1 cellular context compared by ENCODE assay signal in genomic region chr5:79990598-79991507, GRCh38.
TF ChIP-seq lines count a peak whose summit lies in the region.

MTX3 (minus strand) TSS chr5:79991262; CDS start chr5:79991238, 24 bp downstream.

TF ChIP-seq in HepG2, 621 proteins besides CTCF, POLR2A, EP300 and RAD21 (continued from another document and continues in another):
- TF ChIP-seq ZNF646 (CRISPR knock-in tag; IDR thresholded peaks at IDR 0.05): no peak
- TF ChIP-seq THRA (CRISPR knock-in tag; IDR thresholded peaks at IDR 0.05; ENCODE audit: borderline replicate concordance): no peak
- peak; percentile 87 for TF ChIP-seq ZNF784 (CRISPR knock-in tag; IDR thresholded peaks at IDR 0.05; ENCODE audit: borderline replicate concordance)
- TF ChIP-seq CENPBD1 (CRISPR knock-in tag; IDR thresholded peaks at IDR 0.05; ENCODE audit: borderline replicate concordance, low read depth): no peak
- no peak for TF ChIP-seq ZFP1 (CRISPR knock-in tag; IDR thresholded peaks at IDR 0.05)
- no peak for TF ChIP-seq ZNF704 (CRISPR knock-in tag; IDR thresholded peaks at IDR 0.05; ENCODE audit: borderline replicate concordance)
- peak; percentile 10; the same call in 1 of the 2 replicates for TF ChIP-seq ZNF205 (CRISPR knock-in tag; IDR thresholded peaks at IDR 0.05)
- TF ChIP-seq KLF13 (CRISPR knock-in tag; IDR thresholded peaks at IDR 0.05): 0 out of 2 replicates have a peak, but pooled peaks have one; percentile 36
- TF ChIP-seq ZNF543 (CRISPR knock-in tag; IDR thresholded peaks at IDR 0.05): no peak
- peak; percentile 45; the same call in 1 of the 2 replicates for TF ChIP-seq ZNF749 (CRISPR knock-in tag; IDR thresholded peaks at IDR 0.05; ENCODE audit: borderline replicate concordance)
- TF ChIP-seq ZBTB38 (CRISPR knock-in tag; IDR thresholded peaks at IDR 0.05): peak; percentile 82
- TF ChIP-seq MTF2 (CRISPR knock-in tag; IDR thresholded peaks at IDR 0.05; ENCODE audit: borderline replicate concordance): no peak; the same call in 1 of the 2 replicates
- TF ChIP-seq LCORL (IDR thresholded peaks at IDR 0.05): peak; percentile 87
- TF ChIP-seq LCORL (CRISPR knock-in tag; IDR thresholded peaks at IDR 0.05): peak; percentile 28; the same call in 1 of the 2 replicates
- TF ChIP-seq ZNF607 (CRISPR knock-in tag; IDR thresholded peaks at IDR 0.05; ENCODE audit: borderline replicate concordance): peak; percentile 61
- no peak for TF ChIP-seq CHD2 (IDR thresholded peaks at IDR 0.05; ENCODE audit: low read depth, low read length)
- TF ChIP-seq KIAA2018 (CRISPR knock-in tag; IDR thresholded peaks at IDR 0.05; ENCODE audit: borderline replicate concordance): 0 out of 2 replicates have a peak, but pooled peaks have one; percentile 11
- 0 out of 2 replicates have a peak, but pooled peaks have one; percentile 56 for TF ChIP-seq ZNF710 (CRISPR knock-in tag; IDR thresholded peaks at IDR 0.05; ENCODE audit: borderline replicate concordance)
- 0 out of 2 replicates have a peak, but pooled peaks have one; percentile 30 for TF ChIP-seq HOXA9 (CRISPR knock-in tag; IDR thresholded peaks at IDR 0.05; ENCODE audit: borderline replicate concordance)
- TF ChIP-seq CBX2 (IDR thresholded peaks at IDR 0.05; ENCODE audit: low read depth, low read length): no peak
- no peak for TF ChIP-seq CBX2 (CRISPR knock-in tag; IDR thresholded peaks at IDR 0.05; ENCODE audit: low read depth)
- no peak for TF ChIP-seq GTF3A (CRISPR knock-in tag; conservative IDR thresholded peaks at IDR 0.05)
- TF ChIP-seq SOX5 (CRISPR knock-in tag; IDR thresholded peaks at IDR 0.05; ENCODE audit: borderline replicate concordance): 0 out of 2 replicates have a peak, but pooled peaks have one; percentile 22
- TF ChIP-seq HIVEP1 (CRISPR knock-in tag; IDR thresholded peaks at IDR 0.05): peak; percentile 75
- TF ChIP-seq ZNF569 (CRISPR knock-in tag; IDR thresholded peaks at IDR 0.05; ENCODE audit: borderline replicate concordance): no peak
- peak; percentile 53; the same call in 1 of the 2 replicates for TF ChIP-seq HDAC2 (CRISPR knock-in tag; IDR thresholded peaks at IDR 0.05)
- peak; percentile 92; the same call in 1 of the 2 replicates for TF ChIP-seq IRF9 (CRISPR knock-in tag; IDR thresholded peaks at IDR 0.05; ENCODE audit: borderline replicate concordance)
- TF ChIP-seq MYPOP (CRISPR knock-in tag; IDR thresholded peaks at IDR 0.05): no peak
- TF ChIP-seq ZNF225 (CRISPR knock-in tag; IDR thresholded peaks at IDR 0.05): peak; percentile 85; the same call in 1 of the 2 replicates
